8 cellular contexts compared by ENCODE assay signal in the genomic region with DNA sequence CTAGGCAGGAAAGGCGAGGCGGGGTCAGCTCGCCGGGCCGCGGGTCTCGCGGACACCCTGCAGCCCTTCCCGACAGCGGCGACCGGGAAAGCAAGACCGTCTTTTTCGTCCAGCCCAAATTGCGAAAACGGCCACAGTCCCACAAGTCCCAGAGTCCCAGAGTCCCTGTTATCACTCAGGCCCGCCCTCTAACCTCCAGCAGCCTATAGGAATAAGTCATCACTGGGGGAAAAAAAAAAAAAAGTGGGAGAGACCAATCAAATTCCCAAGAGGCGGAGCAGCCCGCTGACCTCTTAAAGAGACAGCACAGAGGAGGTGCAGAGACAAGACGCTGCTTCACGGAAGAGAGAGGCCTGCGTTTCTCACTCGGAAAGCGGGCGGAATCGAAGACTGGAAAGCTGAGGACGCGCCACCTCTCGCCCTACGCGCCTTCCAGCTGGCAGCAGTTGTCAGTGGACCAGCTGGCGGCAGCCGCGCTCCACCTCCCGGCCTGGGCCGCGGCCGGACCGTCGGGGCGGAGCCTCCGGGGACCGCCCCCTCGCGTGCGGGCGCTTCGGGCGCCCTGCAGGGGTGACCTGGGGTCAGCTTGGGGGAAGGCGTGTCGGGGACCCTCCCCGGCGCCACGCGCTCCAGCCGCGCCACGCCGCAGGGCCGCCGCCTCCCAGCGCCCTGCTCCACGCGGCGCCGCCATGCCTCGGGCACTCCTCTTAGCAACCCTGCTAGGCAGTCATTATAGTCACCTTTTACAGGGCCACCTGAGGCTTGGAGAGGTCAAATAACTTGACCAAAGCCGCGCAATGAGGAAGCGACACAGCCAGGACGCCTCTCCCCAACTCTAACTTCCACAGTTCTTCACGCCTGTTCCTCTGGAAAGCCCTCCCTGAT. TPM values are rescaled to one million over a fixed set of nuclear protein-coding genes. Genes with fewer than 3 reads are reported as not detected.
DNase-seq lines count a peak whose midpoint lies in the region; ATAC-seq and TF ChIP-seq lines count a peak whose summit lies in the region.

Gene TPRA1 (minus strand): TSS at position 141 of the 885 bp plus-strand sequence. CDS start 10,587 bp downstream, outside the sequence.

- H3K4me3 Mint-ChIP-seq in activated T-cell treated with anti-CD3 and anti-CD28 coated beads, Interleukin-2, amount 50 U/mL, for 24 hours = peak within 1 kb of the TSS; percentile 90

- H3K36me3 ChIP-seq in esophagus (ENCODE audit: control insufficient read depth in 2 of 2, insufficient read depth in 2 of 2, low read length in 1 of 2) (peaks cover 0 to 1% of the 10 kb centered on the region in 2 donors), mucosa of stomach (ENCODE audit: control insufficient read depth, insufficient read depth, low read length) (no peaks in the 10 kb centered on the region)

- peak; percentile 70 for ATAC-seq in GM21619 (IDR thresholded peaks at IDR 0.05; ENCODE audit: unreplicated experiment)

- no peaks in the 10 kb centered on the region for H3K27me3 Mint-ChIP-seq in activated T-cell treated with anti-CD3 and anti-CD28 coated beads, Interleukin-2, amount 50 U/mL, for 24 hours

- peaks cover 39% of the 10 kb centered on the region for H3K4me1 Mint-ChIP-seq in activated T-cell treated with anti-CD3 and anti-CD28 coated beads, Interleukin-2, amount 50 U/mL, for 24 hours (ENCODE audit: low read depth)

- peak within 1 kb of the TSS; percentile 72 for H3K4me3 ChIP-seq in Jurkat, Clone E6-1 (ENCODE audit: low read length)
- peak within 1 kb of the TSS; percentile 89 to 93 for H3K4me3 ChIP-seq in esophagus (ENCODE audit: low read depth in 1 of 2, low read length in 2 of 2)
- peak within 1 kb of the TSS; percentile 97 for H3K4me3 ChIP-seq in mucosa of stomach (ENCODE audit: low read length)

- no peaks in the 10 kb centered on the region for H3K9me3 ChIP-seq in esophagus (ENCODE audit: control insufficient read depth in 2 of 2, insufficient read depth in 1 of 2, low read depth in 1 of 2, low read length in 1 of 2)
- H3K9me3 ChIP-seq in mucosa of stomach (ENCODE audit: control insufficient read depth, low read length) = no peaks in the 10 kb centered on the region

- peaks cover 18% of the 10 kb centered on the region for H3K36me3 Mint-ChIP-seq in activated T-cell treated with anti-CD3 and anti-CD28 coated beads, Interleukin-2, amount 50 U/mL, for 24 hours (ENCODE audit: low read depth)

- H3K9ac ChIP-seq in mucosa of stomach (ENCODE audit: low read length) = peak within 1 kb of the TSS; percentile 87

- H3K9me3 Mint-ChIP-seq in activated T-cell treated with anti-CD3 and anti-CD28 coated beads, Interleukin-2, amount 50 U/mL, for 24 hours = no peaks in the 10 kb centered on the region

- H3K4me1 ChIP-seq in esophagus (ENCODE audit: control insufficient read depth in 2 of 2, insufficient read depth in 2 of 2, low read length in 1 of 2) = peaks cover 22 to 26% of the 10 kb centered on the region in 2 donors
- peaks cover 27% of the 10 kb centered on the region for H3K4me1 ChIP-seq in mucosa of stomach (ENCODE audit: control insufficient read depth, insufficient read depth, low read length)

- 0 to 1% methylated on average over 60 to 72 of the region's 72 CpGs for WGBS in esophagus, 2 donors

- H3K27me3 ChIP-seq in esophagus (ENCODE audit: control insufficient read depth in 1 of 2, insufficient read depth in 2 of 2, low read length in 2 of 2) (no peaks in the 10 kb centered on the region), mucosa of stomach (ENCODE audit: control insufficient read depth, insufficient read depth, low read length) (no peaks in the 10 kb centered on the region)

- H3K27ac ChIP-seq in esophagus (ENCODE audit: low read depth in 2 of 2, low read length in 1 of 2) = peak within 1 kb of the TSS; percentile 89 to 98

- peak; percentile 99 for DNase-seq in DMS79 (lab: John Stamatoyannopoulos, UW)
- DNase-seq in Jurkat, Clone E6-1 (ENCODE audit: low read depth, low spot score) = peak; percentile 95
- DNase-seq in activated T-cell treated with anti-CD3 and anti-CD28 coated beads, Interleukin-2, amount 50 U/mL, for 24 hours = peak; percentile 88
- peak; percentile 42 to 51 for DNase-seq in stimulated activated CD8-positive, alpha-beta memory T cell treated with anti-CD3 and anti-CD28 coated beads, Interleukin-7, amount 100 ng/mL, for 1 hour (ENCODE audit: low read depth in 2 of 2)

- peak within 1 kb of the TSS; percentile 97 for H3K27ac Mint-ChIP-seq in activated T-cell treated with anti-CD3 and anti-CD28 coated beads, Interleukin-2, amount 50 U/mL, for 24 hours

TF ChIP-seq in PFSK-1, 5 proteins besides CTCF, POLR2A, EP300 and RAD21:
- TF ChIP-seq FOXP2 (optimal IDR thresholded peaks at IDR 0.05; ENCODE audit: borderline replicate concordance, extremely low read depth, extremely low read length, insufficient read depth) (peak; percentile 53), POLR2AphosphoS5 (IDR thresholded peaks at IDR 0.05; ENCODE audit: low read depth, low read length) (peak; percentile 52; the same call in 1 of the 2 replicates), REST (IDR thresholded peaks at IDR 0.05; ENCODE audit: insufficient read depth in 1 of 2, low read depth in 2 of 2, low read length in 2 of 2) (no peak), SIN3A (IDR thresholded peaks at IDR 0.05; ENCODE audit: borderline replicate concordance, insufficient read depth, low read length) (no peak; the same call in 1 of the 2 replicates), TAF1 (IDR thresholded peaks at IDR 0.05; ENCODE audit: borderline replicate concordance, insufficient read depth, low read length) (peak; percentile 57; the same call in 1 of the 2 replicates)
TF ChIP-seq in PFSK-1: peak in this region for 3.

RNA-seq across cellular contexts. Expression of gene TPRA1, which starts in this region (rescaled TPM):
- polyA plus RNA-seq in Jurkat, Clone E6-1 (2012; ENCODE audit: insufficient read depth, insufficient read length) = 35.2 TPM
- 49.0 TPM for polyA plus RNA-seq in PFSK-1 (2012; ENCODE audit: insufficient read length, low read depth)
- polyA plus RNA-seq in esophagus = 10 to 100 TPM; 20.2 to 22.1 TPM

Comparison
In these comparisons a context has a peak if more than half of its experiments do, and no peak if none do; other contexts are left out.
1. Peak in every context shown above with its lines: DNase-seq, ATAC-seq, H3K4me3 ChIP-seq and H3K27ac ChIP-seq.
2. DNase-seq: peak in every context shown above with its lines; median percentile 99 in DMS79; 95 in Jurkat, Clone E6-1; 88 in activated T-cell treated with anti-CD3 and anti-CD28 coated beads, Interleukin-2, amount 50 U/mL, for 24 hours; 46 in stimulated activated CD8-positive, alpha-beta memory T cell treated with anti-CD3 and anti-CD28 coated beads, Interleukin-7, amount 100 ng/mL, for 1 hour.